ENCODE assay signal across 8 cellular contexts in the genomic region with DNA sequence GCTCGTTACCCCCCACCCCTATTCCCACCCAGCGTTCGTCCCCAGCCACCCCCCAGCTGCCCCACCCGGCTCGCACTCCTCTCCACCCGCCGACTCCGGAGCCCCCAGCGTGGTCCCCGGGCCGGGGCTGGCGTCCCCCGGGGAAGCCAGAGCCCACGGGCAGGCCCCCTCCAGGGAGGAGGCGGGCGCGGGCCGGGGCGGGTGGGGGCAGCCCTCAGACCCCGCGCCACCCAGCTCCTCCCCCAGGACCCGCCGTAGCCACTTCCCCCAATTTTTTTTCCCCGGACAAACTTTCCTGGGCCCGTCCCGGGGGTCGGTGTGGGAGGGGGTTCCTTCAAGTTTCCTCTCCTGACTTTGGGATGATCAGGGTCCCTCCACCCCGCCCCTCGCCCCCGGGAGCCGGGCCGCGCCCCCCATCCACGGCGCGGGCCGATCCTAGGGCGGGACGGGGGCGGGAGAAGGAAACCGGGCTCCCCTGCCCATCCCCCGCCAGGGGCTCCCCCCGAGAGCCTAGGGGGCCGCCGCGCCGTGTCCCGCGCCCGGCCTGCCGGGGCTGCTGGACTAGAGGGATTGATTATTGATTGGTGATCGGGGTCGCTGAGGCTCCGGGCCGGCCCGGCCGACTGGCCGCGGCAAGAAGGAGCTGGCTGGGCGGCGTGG. TPM values are rescaled to one million over a fixed set of nuclear protein-coding genes. Genes with fewer than 3 reads are reported as not detected.
A peak's percentile ranks its signal among the peaks of the same experiment; 100 is the strongest.
DNase-seq lines count a peak whose midpoint lies in the region; ATAC-seq and TF ChIP-seq lines count a peak whose summit lies in the region.

No MANE protein-coding gene starts in this region.

- peak overlapping the region; percentile 83 for H3K4me2 ChIP-seq in smooth muscle cell

- peak overlapping the region; percentile 51 for H3K4me3 Mint-ChIP-seq in activated T-helper 2 cell treated with anti-CD3 and anti-CD28 coated beads, Interferon-gamma antibody, Interleukin-2, Interleukin-4, amounts not matched to agents 10 μg/mL and 5 μg/mL and 100 μg/mL, durations not matched to agents 14 hours and 24 hours and 36 hours (ENCODE audit: low read depth)

- ATAC-seq in GM21737 (IDR thresholded peaks at IDR 0.05; ENCODE audit: unreplicated experiment) (no peak), HG03565 (IDR thresholded peaks at IDR 0.05; ENCODE audit: unreplicated experiment) (no peak)

- no CpG with 5 or more reads among the region's 61 CpGs for WGBS in smooth muscle cell (ENCODE audit: low lambda C conversion rate)

- H3K27me3 ChIP-seq in smooth muscle cell (ENCODE audit: low read depth), result no peaks in the 10 kb centered on the region

- no peak for TF ChIP-seq CTCF in HFF-Myc (IDR thresholded peaks at IDR 0.05; ENCODE audit: low read depth, low read length, missing control alignments)
- no peak for TF ChIP-seq CTCF in smooth muscle cell (IDR thresholded peaks at IDR 0.05; ENCODE audit: borderline replicate concordance, insufficient read depth, poor library complexity, severe bottlenecking)

- H3K79me2 ChIP-seq in smooth muscle cell (ENCODE audit: low read depth), result peaks cover 65% of the 10 kb centered on the region

- DNase-seq in HFF-Myc (ENCODE audit: extremely low read depth, low read depth) (no peak), smooth muscle cell (lab: John Stamatoyannopoulos, UW; ENCODE audit: unreplicated experiment) (no peak), NCI-H1092 treated with DMSO at 0.1 percent for 48 hours (lab: John Stamatoyannopoulos, UW) (no peak), cerebellum (ENCODE audit: low spot score) (no peak)
- DNase-seq in activated T-helper 2 cell treated with anti-CD3 and anti-CD28 coated beads, Interferon-gamma antibody, Interleukin-2, Interleukin-4, amounts not matched to agents 10 μg/mL and 5 μg/mL and 100 μg/mL, durations not matched to agents 14 hours and 24 hours and 36 hours (ENCODE audit: low spot score), result no peak

- peaks cover 5% of the 10 kb centered on the region for H3K36me3 Mint-ChIP-seq in activated T-helper 2 cell treated with anti-CD3 and anti-CD28 coated beads, Interferon-gamma antibody, Interleukin-2, Interleukin-4, amounts not matched to agents 10 μg/mL and 5 μg/mL and 100 μg/mL, durations not matched to agents 14 hours and 24 hours and 36 hours (ENCODE audit: low read depth)

- H4K20me1 ChIP-seq in smooth muscle cell (ENCODE audit: low read depth), result peaks cover 37% of the 10 kb centered on the region

- peaks cover 64% of the 10 kb centered on the region for H3K27me3 Mint-ChIP-seq in activated T-helper 2 cell treated with anti-CD3 and anti-CD28 coated beads, Interferon-gamma antibody, Interleukin-2, Interleukin-4, amounts not matched to agents 10 μg/mL and 5 μg/mL and 100 μg/mL, durations not matched to agents 14 hours and 24 hours and 36 hours (ENCODE audit: low read depth)

- H3K27ac Mint-ChIP-seq in activated T-helper 2 cell treated with anti-CD3 and anti-CD28 coated beads, Interferon-gamma antibody, Interleukin-2, Interleukin-4, amounts not matched to agents 10 μg/mL and 5 μg/mL and 100 μg/mL, durations not matched to agents 14 hours and 24 hours and 36 hours, result no peak overlapping the region

- H3K9me3 Mint-ChIP-seq in activated T-helper 2 cell treated with anti-CD3 and anti-CD28 coated beads, Interferon-gamma antibody, Interleukin-2, Interleukin-4, amounts not matched to agents 10 μg/mL and 5 μg/mL and 100 μg/mL, durations not matched to agents 14 hours and 24 hours and 36 hours, result no peaks in the 10 kb centered on the region

- peaks cover 5% of the 10 kb centered on the region for H3F3A ChIP-seq in smooth muscle cell (ENCODE audit: low read depth)

- H2AFZ ChIP-seq in smooth muscle cell (ENCODE audit: low read depth), result peak overlapping the region; percentile 88

- no peaks in the 10 kb centered on the region for H3K9me3 ChIP-seq in smooth muscle cell (replicated peaks; ENCODE audit: low read depth)

- H3K4me3 ChIP-seq in HFF-Myc (replicated peaks; ENCODE audit: low read depth, low read length), result peak overlapping the region; percentile 61
- peak overlapping the region; percentile 43 for H3K4me3 ChIP-seq in iPS-11a (ENCODE audit: low read depth, low read length)
- H3K4me3 ChIP-seq in smooth muscle cell, result peak overlapping the region; percentile 94

- H3K9ac ChIP-seq in smooth muscle cell (ENCODE audit: low read depth), result peak overlapping the region; percentile 85

- H3K4me1 Mint-ChIP-seq in activated T-helper 2 cell treated with anti-CD3 and anti-CD28 coated beads, Interferon-gamma antibody, Interleukin-2, Interleukin-4, amounts not matched to agents 10 μg/mL and 5 μg/mL and 100 μg/mL, durations not matched to agents 14 hours and 24 hours and 36 hours (ENCODE audit: low read depth), result peaks cover 16% of the 10 kb centered on the region

- no peaks in the 10 kb centered on the region for H3K36me3 ChIP-seq in smooth muscle cell (ENCODE audit: low read depth)

- peak overlapping the region; percentile 75 for H3K27ac ChIP-seq in smooth muscle cell (ENCODE audit: low read depth)

- intact Hi-C loops in activated T-helper 2 cell treated with anti-CD3 and anti-CD28 coated beads, Interferon-gamma antibody, Interleukin-2, Interleukin-4, amounts not matched to agents 10 μg/mL and 5 μg/mL and 100 μg/mL, durations not matched to agents 14 hours and 24 hours and 36 hours (cut with micrococcal nuclease), result loop anchor here (2.0 to 10.0 kb wide), 2 partner anchors 975 to 1123 kb away; a partner anchor contains a TSS

- peaks cover 36% of the 10 kb centered on the region for H3K4me1 ChIP-seq in smooth muscle cell (ENCODE audit: low read depth)

RNA-seq across cellular contexts. Expression of a gene that starts 0.9 kb away (rescaled TPM):
- 0.66 and 1.3 TPM in 2 replicates for total RNA-seq in activated T-helper 2 cell treated with anti-CD3 and anti-CD28 coated beads, Interferon-gamma antibody, Interleukin-2, Interleukin-4, amounts not matched to agents 10 μg/mL and 5 μg/mL and 100 μg/mL, durations not matched to agents 14 hours and 24 hours and 36 hours
- total RNA-seq in smooth muscle cell, result 19.6 and 23.7 TPM in 2 replicates
- 20.5 and 21.8 TPM in 2 replicates for polyA plus RNA-seq in smooth muscle cell
- total RNA-seq in cerebellum, result 2.9 TPM

Comparison
In these comparisons a context has a peak if more than half of its experiments do, and no peak if none do; other contexts are left out.
1. H3K4me3 ChIP-seq: peak in every context shown above with its lines; median percentile 94 in smooth muscle cell; 61 in HFF-Myc; 43 in iPS-11a.